Comparison of ENCODE assay signal across 1 cellular context in genomic region chr9:138100711-138101349, GRCh38.
TF ChIP-seq lines count a peak whose summit lies in the region.

No MANE protein-coding gene starts in this region.

TF ChIP-seq in WTC11, 78 proteins besides CTCF, POLR2A, EP300 and RAD21 (continued from another document):
- TF ChIP-seq MLX (CRISPR knock-in tag; IDR thresholded peaks at IDR 0.05) (no peak), NFYB (CRISPR knock-in tag; conservative IDR thresholded peaks at IDR 0.05; ENCODE audit: low read depth) (no peak), PRRX2 (CRISPR knock-in tag; IDR thresholded peaks at IDR 0.05) (no peak)
TF ChIP-seq in WTC11: peak in this region for 0.
